ENCODE assay signal across 19 cellular contexts in genomic region chr18:79596451-79597175, GRCh38.
DNase-seq lines count a peak whose midpoint lies in the region; ATAC-seq, FAIRE-seq and TF ChIP-seq lines count a peak whose summit lies in the region.
"Had no signal": no experiment of that assay in that cellular context is flagged by ENCODE, and none has a peak within 500 bp of the region (broad histone marks: within the 10 kb centered on the region; RNA-seq: fewer than 3 reads in every experiment).

No MANE protein-coding gene starts in this region.

- H3K27ac ChIP-seq in right lobe of liver: no peak overlapping the region
- H3K27ac ChIP-seq in HepG2 (ENCODE audit: extremely low read length, insufficient read depth, low read length): no peak overlapping the region
- H3K27ac ChIP-seq in left lung: no peak overlapping the region
- H3K27ac ChIP-seq in osteoblast (ENCODE audit: low read depth, low read length): no peak overlapping the region
- H3K27ac ChIP-seq: RWPE1 had no signal

- CTCF ChIA-PET in HepG2 (lab: Yijun Ruan, JAX; ENCODE audit: low intra/inter-chr PET ratio, low total read pairs): no interaction called here

- H4K20me1 ChIP-seq in HepG2 (ENCODE audit: insufficient read depth, low read length) (no peaks in the 10 kb centered on the region), osteoblast (ENCODE audit: insufficient read depth, low read length) (no peaks in the 10 kb centered on the region)

- intact Hi-C loops in right lobe of liver (cut with DNase I): no loop called here
- intact Hi-C loops in HepG2 (cut with micrococcal nuclease; ENCODE audit: unreplicated experiment): no loop called here
- intact Hi-C loops in left lung (cut with DNase I): no loop called here

- TF ChIP-seq CTCF in right lobe of liver (IDR thresholded peaks at IDR 0.05) (no peak), HepG2 (CRISPR knock-in tag; IDR thresholded peaks at IDR 0.05) (no peak), left lung (IDR thresholded peaks at IDR 0.05) (no peak), osteoblast (IDR thresholded peaks at IDR 0.05; ENCODE audit: extremely low read depth, low read depth, low read length) (no peak)

- H3K4me2 ChIP-seq in HepG2 (ENCODE audit: low read depth, low read length): no peak overlapping the region
- no peak overlapping the region for H3K4me2 ChIP-seq in osteoblast (ENCODE audit: insufficient read depth, low read length)

- ATAC-seq in right lobe of liver: no peak
- no peak for ATAC-seq in HepG2
- ATAC-seq in left lung: no peak
- ATAC-seq: CD8-positive, alpha-beta T cell; HCT116 had no signal

- POLR2A ChIA-PET in HepG2 (lab: Yijun Ruan, JAX): no interaction called here

- DNase-seq in right lobe of liver (peak; percentile 14 to 50 (median 35)), HepG2 (ENCODE audit: low spot score) (no peak), left lung (peak; percentile 22 to 62), osteoblast (ENCODE audit: insufficient read length, low spot score, missing footprints) (peak; percentile 78), AG20443 (ENCODE audit: low spot score) (no peak), DMS53 treated with DMSO at 0.1 percent for 48 hours (lab: John Stamatoyannopoulos, UW; ENCODE audit: unreplicated experiment) (no peak), urothelium cell line (ENCODE audit: low spot score) (no peak)
- DNase-seq: ACHN; CD8-positive, alpha-beta T cell; MV-4-11; NCI-H1417 treated with DMSO at 0.1 percent for 48 hours; NCI-H2029; NCI-H2171 treated with DMSO at 0.1 percent for 48 hours; NCI-H526; NK-92 treated with Interleukin-12 subunit alpha and Interleukin-12 subunit beta, amount 100 ng/mL, for 24 hours had no signal

- H2AFZ ChIP-seq in HepG2 (ENCODE audit: low read length): no peak overlapping the region
- H2AFZ ChIP-seq in osteoblast (ENCODE audit: low read length): no peak overlapping the region

- no peak for TF ChIP-seq RAD21 in HepG2 (CRISPR knock-in tag; IDR thresholded peaks at IDR 0.05)

- no TSS peak for BruUV-seq in HepG2 (replicated peaks; lab: Mats Ljungman, UMichigan)

- 63% methylated on average over 16 of the region's 27 CpGs for WGBS in right lobe of liver (ENCODE audit: insufficient coverage, low coverage, low lambda C conversion rate, missing lambda C conversion rate)
- WGBS in HepG2 (ENCODE audit: low lambda C conversion rate): 22% methylated on average over 10 of the region's 27 CpGs

- TF ChIP-seq POLR2A in right lobe of liver (IDR thresholded peaks at IDR 0.05): no peak
- no peak for TF ChIP-seq POLR2A in HepG2 (IDR thresholded peaks at IDR 0.05; ENCODE audit: insufficient read depth in 1 of 2, low read depth in 2 of 2, low read length in 2 of 2)

- no peaks in the 10 kb centered on the region for H3K27me3 ChIP-seq in right lobe of liver
- H3K27me3 ChIP-seq in HepG2 (ENCODE audit: control insufficient read depth in 1 of 2, insufficient read depth in 2 of 2, low read length in 2 of 2): peaks cover 13 to 63% of the 10 kb centered on the region in 2 experiments; a peak in 4 of 5 replicates
- H3K27me3 ChIP-seq in left lung: peaks cover 0 to 46% of the 10 kb centered on the region in 2 donors
- H3K27me3 ChIP-seq in osteoblast (ENCODE audit: insufficient read depth, low read length): peaks cover 62% of the 10 kb centered on the region

- FAIRE-seq in HepG2 (lab: Jason Lieb, UNC) (no peak), urothelium cell line (lab: Jason Lieb, UNC) (no peak)
- FAIRE-seq: D721Med, HTR-8/SVneo had no signal

- no peak overlapping the region for H3K9ac ChIP-seq in HepG2 (ENCODE audit: insufficient read depth, low read depth, low read length)

- H3K9me3 ChIP-seq in right lobe of liver: no peaks in the 10 kb centered on the region
- H3K9me3 ChIP-seq in HepG2 (ENCODE audit: low read length): no peaks in the 10 kb centered on the region
- H3K9me3 ChIP-seq in left lung: no peaks in the 10 kb centered on the region
- H3K9me3 ChIP-seq in osteoblast (ENCODE audit: low read depth, low read length): no peaks in the 10 kb centered on the region

- in situ Hi-C loops in HepG2 (cut with HindIII; ENCODE audit: extremely low pct_ligation_motif_present, low pct_unique_long_range_greater_than_20kb): no loop called here

- H3K4me3 ChIP-seq in right lobe of liver (no peak overlapping the region), HepG2 (replicated peaks in 1 of 3; ENCODE audit: insufficient read depth in 1 of 3, low read depth in 2 of 3, low read length in 3 of 3) (no peak overlapping the region), left lung (no peak overlapping the region), osteoblast (ENCODE audit: insufficient read depth, low read length) (no peak overlapping the region)

- H3K4me1 ChIP-seq in right lobe of liver (no peaks in the 10 kb centered on the region), HepG2 (ENCODE audit: insufficient read depth, low read length) (no peaks in the 10 kb centered on the region), left lung (no peaks in the 10 kb centered on the region), osteoblast (ENCODE audit: insufficient read depth, low read length) (peaks cover 5% of the 10 kb centered on the region)

- H3K36me3 ChIP-seq in right lobe of liver (no peaks in the 10 kb centered on the region), HepG2 (replicated peaks in 1 of 2; ENCODE audit: control insufficient read depth in 1 of 2, insufficient read depth in 2 of 2, low read length in 2 of 2) (no peaks in the 10 kb centered on the region), left lung (no peaks in the 10 kb centered on the region), osteoblast (ENCODE audit: insufficient read depth, low read length) (no peaks in the 10 kb centered on the region)

- TF ChIP-seq EP300 in HepG2 (IDR thresholded peaks at IDR 0.05; ENCODE audit: low read depth in 2 of 2, low read length in 2 of 2) (no peak), HepG2 (CRISPR knock-in tag; IDR thresholded peaks at IDR 0.05; ENCODE audit: borderline replicate concordance) (no peak)

- no peaks in the 10 kb centered on the region for H3K79me2 ChIP-seq in HepG2 (ENCODE audit: insufficient read depth, low read length)
- no peaks in the 10 kb centered on the region for H3K79me2 ChIP-seq in osteoblast (ENCODE audit: insufficient read depth, low read length)

TF ChIP-seq in HepG2, 621 proteins besides CTCF, POLR2A, EP300 and RAD21:
- TF ChIP-seq ZNF616 (CRISPR knock-in tag; IDR thresholded peaks at IDR 0.05; ENCODE audit: low read depth) (no peak), ZNF224 (CRISPR knock-in tag; IDR thresholded peaks at IDR 0.05) (no peak), TEAD3 (CRISPR knock-in tag; optimal IDR thresholded peaks at IDR 0.05; ENCODE audit: borderline replicate concordance) (no peak), ZNF33A (CRISPR knock-in tag; IDR thresholded peaks at IDR 0.05; ENCODE audit: borderline replicate concordance) (no peak), AHR (CRISPR knock-in tag; IDR thresholded peaks at IDR 0.05) (no peak), MEIS1 (CRISPR knock-in tag; IDR thresholded peaks at IDR 0.05; ENCODE audit: borderline replicate concordance) (no peak), KDM3A (CRISPR knock-in tag; IDR thresholded peaks at IDR 0.05; ENCODE audit: low read depth) (no peak), ETV6 (CRISPR knock-in tag; conservative IDR thresholded peaks at IDR 0.05) (no peak), ZNF619 (CRISPR knock-in tag; IDR thresholded peaks at IDR 0.05) (no peak), ZNF567 (CRISPR knock-in tag; IDR thresholded peaks at IDR 0.05; ENCODE audit: borderline replicate concordance) (no peak), NFE2L2 (IDR thresholded peaks at IDR 0.05; ENCODE audit: low read length) (no peak), ZNF570 (CRISPR knock-in tag; IDR thresholded peaks at IDR 0.05; ENCODE audit: borderline replicate concordance) (no peak), ZNF24 (IDR thresholded peaks at IDR 0.05) (no peak), ZNF251 (CRISPR knock-in tag; IDR thresholded peaks at IDR 0.05) (no peak), KLF15 (CRISPR knock-in tag; IDR thresholded peaks at IDR 0.05; ENCODE audit: borderline replicate concordance) (no peak), NCOR1 (IDR thresholded peaks at IDR 0.05; ENCODE audit: borderline replicate concordance, low read length) (no peak), PAF1 (CRISPR knock-in tag; IDR thresholded peaks at IDR 0.05) (no peak), HDAC2 (CRISPR knock-in tag; IDR thresholded peaks at IDR 0.05) (no peak), AKNA (CRISPR knock-in tag; IDR thresholded peaks at IDR 0.05; ENCODE audit: borderline replicate concordance) (no peak), MIXL1 (CRISPR knock-in tag; IDR thresholded peaks at IDR 0.05) (no peak)

Comparison
In these comparisons a context has a peak if more than half of its experiments do, and no peak if none do; other contexts are left out.
1. DNase-seq: peak in right lobe of liver (3 of 3), left lung (2 of 2) and osteoblast (single experiment); none in HepG2 (single experiment), AG20443 (single experiment), DMS53 treated with DMSO at 0.1 percent for 48 hours (single experiment) and urothelium cell line (single experiment).